In the genomic region with DNA sequence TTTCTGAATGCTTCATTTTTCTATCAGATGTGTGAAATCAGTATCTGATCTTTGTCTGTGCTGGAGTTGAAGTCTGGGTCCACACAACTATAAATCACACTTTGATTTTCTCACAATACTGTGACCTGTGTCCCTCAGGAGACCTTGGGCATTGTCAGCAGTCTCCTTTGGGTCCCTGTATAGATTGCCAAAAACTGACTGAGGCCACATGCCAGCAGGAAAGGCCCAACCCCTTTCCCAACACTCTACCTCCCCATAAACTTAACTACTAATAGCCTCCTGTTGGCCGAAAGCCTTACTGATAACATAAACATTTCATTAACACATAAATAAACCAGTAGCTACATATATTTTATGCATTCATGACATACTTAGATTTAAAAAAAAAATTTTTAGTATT, we compare ENCODE assay signal across 8 cellular contexts.
"Had no signal": no experiment of that assay in that cellular context is flagged by ENCODE, and none has a peak within 500 bp of the region (broad histone marks: within the 10 kb centered on the region; RNA-seq: fewer than 3 reads in every experiment).

No MANE protein-coding gene starts in this region.

- H3K27ac ChIP-seq: GM23248, HL-60 had no signal

- H3K4me1 ChIP-seq: HAP-1 had no signal

- H3K27ac Mint-ChIP-seq: HFFc6 had no signal

- DNase-seq: GM23248, GOT3, H7, HFFc6 had no signal

- H3K4me3 ChIP-seq: GM23248, HAP-1 had no signal

- H3K4me3 Mint-ChIP-seq: HFFc6 had no signal

- H3K9me3 ChIP-seq: HAP-1 had no signal

- ATAC-seq: HCT116, HepG2 had no signal

- H3K9me3 Mint-ChIP-seq: HFFc6 had no signal

- H3K36me3 ChIP-seq: HAP-1 had no signal
